ENCODE assay signal across 9 cellular contexts in genomic region chr2:113551637-113552317, GRCh38. TPM values are rescaled to one million over a fixed set of nuclear protein-coding genes. Genes with fewer than 3 reads are reported as not detected.
DNase-seq lines count a peak whose midpoint lies in the region; ATAC-seq and TF ChIP-seq lines count a peak whose summit lies in the region.
"Not testable (repeated sequence)": the region's sequence is repeated elsewhere in the genome, so short reads cannot be mapped to it uniquely, and the experiment has no call there.
"Had no signal": no experiment of that assay in that cellular context is flagged by ENCODE, and none has a peak within 500 bp of the region (broad histone marks: within the 10 kb centered on the region; RNA-seq: fewer than 3 reads in every experiment).

No MANE protein-coding gene starts in this region.

- peak in 2 of 3 donors; percentile 37 to 71 for DNase-seq in Peyer's patch
- DNase-seq in activated CD8-positive, alpha-beta memory T cell treated with anti-CD3 and anti-CD28 coated beads, Interleukin-2, amount 10 ng/mL, durations not matched to agents 7 days and 5 days: peak; percentile 81
- peak; percentile 36 to 66 (median 40) for DNase-seq in mucosa of descending colon
- DNase-seq in stimulated activated effector memory CD8-positive, alpha-beta T cell treated with anti-CD3 and anti-CD28 coated beads, Interleukin-12 subunit alpha, Interleukin-12 subunit beta, amount 100 ng/mL, for 72 hours (ENCODE audit: low spot score in 2 of 2): peak; percentile 15 to 72

- not testable (repeated sequence) for H3K4me3 ChIP-seq in Peyer's patch, mucosa of descending colon

- H3K27ac Mint-ChIP-seq in activated CD8-positive, alpha-beta memory T cell treated with anti-CD3 and anti-CD28 coated beads, Interleukin-2, amount 10 ng/mL, durations not matched to agents 7 days and 5 days: peak overlapping the region; percentile 87
- H3K27ac Mint-ChIP-seq in brain: peak overlapping the region in 3 of 5 experiments; percentile 59 to 82 (median 69)
- H3K27ac Mint-ChIP-seq in stimulated activated effector memory CD8-positive, alpha-beta T cell treated with anti-CD3 and anti-CD28 coated beads, Interleukin-12 subunit alpha, Interleukin-12 subunit beta, amount 100 ng/mL, for 72 hours: peak overlapping the region; percentile 29

- not testable (repeated sequence) for H3K27me3 ChIP-seq in Peyer's patch

- H3K4me1 Mint-ChIP-seq in activated CD8-positive, alpha-beta memory T cell treated with anti-CD3 and anti-CD28 coated beads, Interleukin-2, amount 10 ng/mL, durations not matched to agents 7 days and 5 days; brain; stimulated activated effector memory CD8-positive, alpha-beta T cell treated with anti-CD3 and anti-CD28 coated beads, Interleukin-12 subunit alpha, Interleukin-12 subunit beta, amount 100 ng/mL, for 72 hours: not testable (repeated sequence)

- H3K9me3 Mint-ChIP-seq in activated CD8-positive, alpha-beta memory T cell treated with anti-CD3 and anti-CD28 coated beads, Interleukin-2, amount 10 ng/mL, durations not matched to agents 7 days and 5 days (ENCODE audit: low read depth); brain; stimulated activated effector memory CD8-positive, alpha-beta T cell treated with anti-CD3 and anti-CD28 coated beads, Interleukin-12 subunit alpha, Interleukin-12 subunit beta, amount 100 ng/mL, for 72 hours: not testable (repeated sequence)

- H3K27me3 Mint-ChIP-seq in activated CD8-positive, alpha-beta memory T cell treated with anti-CD3 and anti-CD28 coated beads, Interleukin-2, amount 10 ng/mL, durations not matched to agents 7 days and 5 days; brain: not testable (repeated sequence)

- TF ChIP-seq CTCF in Peyer's patch (IDR thresholded peaks at IDR 0.05); brain (conservative IDR thresholded peaks at IDR 0.05); mucosa of descending colon (IDR thresholded peaks at IDR 0.05): not testable (repeated sequence)

- TF ChIP-seq POLR2A in Peyer's patch (IDR thresholded peaks at IDR 0.05): not testable (repeated sequence)

- CTCF ChIA-PET in activated CD8-positive, alpha-beta memory T cell treated with anti-CD3 and anti-CD28 coated beads, Interleukin-2, amount 10 ng/mL, durations not matched to agents 7 days and 5 days (lab: Charles Lee): not testable (repeated sequence)

- intact Hi-C loops in mucosa of descending colon (cut with DNase I, micrococcal nuclease): not testable (repeated sequence)

- H3K4me1 ChIP-seq in Peyer's patch; mucosa of descending colon (ENCODE audit: low read depth): not testable (repeated sequence)

- peak overlapping the region; percentile 61 for H3K4me3 Mint-ChIP-seq in activated CD8-positive, alpha-beta memory T cell treated with anti-CD3 and anti-CD28 coated beads, Interleukin-2, amount 10 ng/mL, durations not matched to agents 7 days and 5 days
- H3K4me3 Mint-ChIP-seq in brain: peak overlapping the region in 1 of 5 experiments; percentile 28
- peak overlapping the region; percentile 51 for H3K4me3 Mint-ChIP-seq in stimulated activated effector memory CD8-positive, alpha-beta T cell treated with anti-CD3 and anti-CD28 coated beads, Interleukin-12 subunit alpha, Interleukin-12 subunit beta, amount 100 ng/mL, for 72 hours

- H3K9me3 ChIP-seq in Peyer's patch, mucosa of descending colon: not testable (repeated sequence)

- H3K36me3 Mint-ChIP-seq in activated CD8-positive, alpha-beta memory T cell treated with anti-CD3 and anti-CD28 coated beads, Interleukin-2, amount 10 ng/mL, durations not matched to agents 7 days and 5 days; brain; stimulated activated effector memory CD8-positive, alpha-beta T cell treated with anti-CD3 and anti-CD28 coated beads, Interleukin-12 subunit alpha, Interleukin-12 subunit beta, amount 100 ng/mL, for 72 hours: not testable (repeated sequence)

- H3K36me3 ChIP-seq in Peyer's patch; mucosa of descending colon (ENCODE audit: low read depth): not testable (repeated sequence)

- peak overlapping the region in 1 of 4 donors; percentile 5 for H3K27ac ChIP-seq in Peyer's patch

- ATAC-seq in GM18511 (IDR thresholded peaks at IDR 0.05; ENCODE audit: unreplicated experiment) (peak; percentile 92), GM21717 (IDR thresholded peaks at IDR 0.05; ENCODE audit: unreplicated experiment) (peak; percentile 44), HG03135 (IDR thresholded peaks at IDR 0.05; ENCODE audit: unreplicated experiment) (peak; percentile 78), mucosa of descending colon (peak; percentile 94)
- peak; percentile 96 for ATAC-seq in activated CD8-positive, alpha-beta memory T cell treated with anti-CD3 and anti-CD28 coated beads, Interleukin-2, amount 10 ng/mL, durations not matched to agents 7 days and 5 days
- ATAC-seq in stimulated activated effector memory CD8-positive, alpha-beta T cell treated with anti-CD3 and anti-CD28 coated beads, Interleukin-12 subunit alpha, Interleukin-12 subunit beta, amount 100 ng/mL, for 72 hours: peak; percentile 97

RNA-seq across cellular contexts. Expression of gene FOXD4L1, which starts 53.3 kb away (rescaled TPM):
- total RNA-seq in Peyer's patch (under 1 TPM in 1 of 4 donors, not detected in 3; 0.40 TPM), mucosa of descending colon (under 1 TPM in 2 of 3 donors, not detected in 1; 0.17 to 0.32 TPM)
- under 1 TPM; 0.23 to 0.47 TPM for total RNA-seq in activated CD8-positive, alpha-beta memory T cell treated with anti-CD3 and anti-CD28 coated beads, Interleukin-2, amount 10 ng/mL, durations not matched to agents 7 days and 5 days
- not detected for polyA plus RNA-seq in brain (ENCODE audit: insufficient read depth, low read depth, low replicate concordance)
- polyA plus RNA-seq: ovary had no signal

Comparison
In these comparisons a context has a peak if more than half of its experiments do, and no peak if none do; other contexts are left out.
1. ATAC-seq: peak in every context shown above with its lines; median percentile 97 in stimulated activated effector memory CD8-positive, alpha-beta T cell treated with anti-CD3 and anti-CD28 coated beads, Interleukin-12 subunit alpha, Interleukin-12 subunit beta, amount 100 ng/mL, for 72 hours; 96 in activated CD8-positive, alpha-beta memory T cell treated with anti-CD3 and anti-CD28 coated beads, Interleukin-2, amount 10 ng/mL, durations not matched to agents 7 days and 5 days; 94 in mucosa of descending colon; 92 in GM18511; 78 in HG03135; 44 in GM21717.
2. H3K27ac Mint-ChIP-seq: peak in every context shown above with its lines; median percentile 87 in activated CD8-positive, alpha-beta memory T cell treated with anti-CD3 and anti-CD28 coated beads, Interleukin-2, amount 10 ng/mL, durations not matched to agents 7 days and 5 days; 69 in brain; 29 in stimulated activated effector memory CD8-positive, alpha-beta T cell treated with anti-CD3 and anti-CD28 coated beads, Interleukin-12 subunit alpha, Interleukin-12 subunit beta, amount 100 ng/mL, for 72 hours.